ENCODE assay signal across 6 cellular contexts in genomic region chr22:20956258-20957117, GRCh38. TPM values are rescaled to one million over a fixed set of nuclear protein-coding genes. Genes with fewer than 3 reads are reported as not detected.
DNase-seq lines count a peak whose midpoint lies in the region; ATAC-seq and TF ChIP-seq lines count a peak whose summit lies in the region.

No MANE protein-coding gene starts in this region.

- peaks cover 11% of the 10 kb centered on the region for H3K4me1 ChIP-seq in colonic mucosa
- H3K4me1 ChIP-seq in rectal smooth muscle tissue (ENCODE audit: control insufficient read depth, insufficient read depth, low read length): no peaks in the 10 kb centered on the region

- no peak for ATAC-seq in HG03432 (IDR thresholded peaks at IDR 0.05; ENCODE audit: unreplicated experiment)

- H3K4me3 ChIP-seq in colonic mucosa (peak overlapping the region; percentile 73), rectal smooth muscle tissue (ENCODE audit: low read length) (peak overlapping the region; percentile 88)

- H3K27me3 ChIP-seq in colonic mucosa (no peaks in the 10 kb centered on the region), rectal smooth muscle tissue (ENCODE audit: control insufficient read depth, insufficient read depth, low read length) (no peaks in the 10 kb centered on the region)

- H3K27me3 Mint-ChIP-seq in IgD-negative memory B cell: peaks cover 15% of the 10 kb centered on the region

- H3K36me3 ChIP-seq in colonic mucosa (no peaks in the 10 kb centered on the region), rectal smooth muscle tissue (ENCODE audit: control insufficient read depth, insufficient read depth, low read length) (peaks cover 6% of the 10 kb centered on the region)

- peak; percentile 89 for DNase-seq in colonic mucosa
- DNase-seq in NCI-H187 (lab: John Stamatoyannopoulos, UW): no peak
- no peak for DNase-seq in C1 segment of cervical spinal cord (lab: John Stamatoyannopoulos, UW)

- TF ChIP-seq CTCF in colonic mucosa (IDR thresholded peaks at IDR 0.05): no peak

- H3K27ac Mint-ChIP-seq in IgD-negative memory B cell: peak overlapping the region in 1 of 3 donors; percentile 6

- H3K27ac ChIP-seq in colonic mucosa: peak overlapping the region; percentile 88
- H3K27ac ChIP-seq in rectal smooth muscle tissue (ENCODE audit: low read depth, low read length): peak overlapping the region; percentile 32

- H3K9ac ChIP-seq in colonic mucosa (ENCODE audit: low read depth in 2 of 2, low read length in 2 of 2) (peak overlapping the region; percentile 88 to 89), rectal smooth muscle tissue (ENCODE audit: low read length) (peak overlapping the region; percentile 57)

- no peaks in the 10 kb centered on the region for H3K9me3 ChIP-seq in colonic mucosa

- H3K9me3 Mint-ChIP-seq in IgD-negative memory B cell: no peaks in the 10 kb centered on the region

- H3K4me3 Mint-ChIP-seq in IgD-negative memory B cell: peak overlapping the region; percentile 58 to 94 (median 80)

- intact Hi-C loops in colonic mucosa (cut with DNase I): no loop called here

- H3K36me3 Mint-ChIP-seq in IgD-negative memory B cell: peaks cover 1% of the 10 kb centered on the region

- peaks cover 4 to 5% (median 4%) of the 10 kb centered on the region in 3 donors for H3K4me1 Mint-ChIP-seq in IgD-negative memory B cell

RNA-seq across cellular contexts. Expression of gene AIFM3, which starts 10.6 kb away (rescaled TPM):
- polyA plus RNA-seq in IgD-negative memory B cell: 2.3 TPM
- total RNA-seq in colonic mucosa: 100 to 1,000 TPM in 1 of 2 donors, 10 to 100 TPM in 1; 76.9 to 156 TPM

RNA-seq across cellular contexts. Expression of gene LZTR1, which starts 25.6 kb away (rescaled TPM):
- 11.9 TPM for polyA plus RNA-seq in IgD-negative memory B cell
- 10 to 100 TPM; 31.6 to 61.7 TPM for total RNA-seq in colonic mucosa

RNA-seq across cellular contexts. Expression of gene CRKL, which starts 39.3 kb away (rescaled TPM):
- 47.2 TPM for polyA plus RNA-seq in IgD-negative memory B cell
- 10 to 100 TPM; 63.6 to 82.5 TPM for total RNA-seq in colonic mucosa

RNA-seq across cellular contexts. Expression of gene THAP7, which starts 45.4 kb away (rescaled TPM):
- 55.9 TPM for polyA plus RNA-seq in IgD-negative memory B cell
- total RNA-seq in colonic mucosa: 10 to 100 TPM; 12.9 to 23.3 TPM

RNA-seq across cellular contexts. Expression of gene P2RX6, which starts 58.5 kb away (rescaled TPM):
- polyA plus RNA-seq in IgD-negative memory B cell: not detected
- under 1 TPM; 0.27 to 0.62 TPM for total RNA-seq in colonic mucosa
